ENCODE assay signal across 16 cellular contexts in the genomic region with DNA sequence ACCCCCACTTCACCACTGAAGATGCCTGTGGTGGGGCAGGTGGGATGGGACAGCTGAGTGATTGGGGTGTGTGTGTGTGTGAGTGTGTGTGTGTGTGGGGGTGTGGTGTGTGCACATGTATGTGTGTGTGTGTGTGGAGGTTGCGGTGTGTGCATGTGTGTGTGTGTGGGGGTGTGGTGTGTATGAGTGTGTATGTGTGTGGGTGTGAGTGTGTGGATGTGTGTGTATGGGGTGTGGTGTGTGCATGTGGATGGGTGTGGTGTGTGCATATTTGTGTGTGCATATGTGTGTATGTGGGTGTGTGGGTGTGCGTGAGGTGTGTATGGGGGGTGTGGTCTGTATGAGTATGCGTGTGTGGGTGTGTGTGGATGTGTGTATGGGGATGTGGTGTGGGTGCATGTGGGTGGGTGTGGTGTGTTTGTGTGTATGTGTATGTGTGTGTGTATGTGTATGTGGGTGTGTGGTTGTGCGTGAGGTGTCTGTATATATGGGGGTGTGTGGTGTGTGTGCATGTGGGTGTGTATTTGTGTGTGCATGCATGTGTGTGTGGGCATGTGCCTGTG.
A peak's percentile ranks its signal among the peaks of the same experiment; 100 is the strongest.
DNase-seq lines count a peak whose midpoint lies in the region; ATAC-seq and TF ChIP-seq lines count a peak whose summit lies in the region.
"Had no signal": no experiment of that assay in that cellular context is flagged by ENCODE, and none has a peak within 500 bp of the region (broad histone marks: within the 10 kb centered on the region; RNA-seq: fewer than 3 reads in every experiment).

No MANE protein-coding gene starts in this region.

- H3K4me1 ChIP-seq in IMR-90 (ENCODE audit: control insufficient read depth, insufficient read depth, low read length) (peaks cover 28% of the 10 kb centered on the region), psoas muscle (peaks cover 20% of the 10 kb centered on the region), endodermal cell (ENCODE audit: control insufficient read depth, insufficient read depth, low read length) (peaks cover 13% of the 10 kb centered on the region)

- H3K9ac ChIP-seq in IMR-90 (ENCODE audit: low read depth, low read length) = no peak overlapping the region
- no peak overlapping the region for H3K9ac ChIP-seq in endodermal cell (ENCODE audit: extremely low read depth, low read length, poor library complexity, severe bottlenecking)
- H3K9ac ChIP-seq: GM23248 had no signal

- H3K4ac ChIP-seq in IMR-90 (ENCODE audit: low read depth, low read length) = no peak overlapping the region

- H2AK9ac ChIP-seq in IMR-90 (replicated peaks; ENCODE audit: low read depth, low read length, poor library complexity) = no peak overlapping the region

- no peak overlapping the region for H3K14ac ChIP-seq in IMR-90 (replicated peaks; ENCODE audit: low read depth, low read length)

- H3K36me3 ChIP-seq in IMR-90 (ENCODE audit: control insufficient read depth, insufficient read depth, low read length) (no peaks in the 10 kb centered on the region), psoas muscle (ENCODE audit: insufficient read depth in 1 of 2, low read depth in 1 of 2) (peaks cover 0 to 83% of the 10 kb centered on the region in 2 donors), endodermal cell (ENCODE audit: control insufficient read depth, insufficient read depth, low read length) (no peaks in the 10 kb centered on the region)
- H3K36me3 ChIP-seq: SJSA1 had no signal

- TF ChIP-seq CTCF in IMR-90 (conservative IDR thresholded peaks at IDR 0.05; ENCODE audit: low read depth, low read length) (no peak), chondrocyte (IDR thresholded peaks at IDR 0.05) (no peak), psoas muscle (IDR thresholded peaks at IDR 0.05) (no peak), endodermal cell (conservative IDR thresholded peaks at IDR 0.05) (no peak)

- H3K27ac Mint-ChIP-seq in activated CD4-positive, alpha-beta T cell treated with anti-CD3 and anti-CD28 coated beads, Interleukin-2, amount 10 ng/mL, durations not matched to agents 24 days and 14 days = peak overlapping the region; percentile 13
- no peak overlapping the region for H3K27ac Mint-ChIP-seq in chondrocyte (ENCODE audit: unreplicated experiment)
- no peak overlapping the region for H3K27ac Mint-ChIP-seq in activated naive CD4-positive, alpha-beta T cell treated with anti-CD3 and anti-CD28 coated beads for 36 hours
- H3K27ac Mint-ChIP-seq in endodermal cell = no peak overlapping the region

- no peak overlapping the region for H3K4me3 Mint-ChIP-seq in activated CD4-positive, alpha-beta T cell treated with anti-CD3 and anti-CD28 coated beads, Interleukin-2, amount 10 ng/mL, durations not matched to agents 24 days and 14 days
- no peak overlapping the region for H3K4me3 Mint-ChIP-seq in chondrocyte (ENCODE audit: unreplicated experiment)
- no peak overlapping the region for H3K4me3 Mint-ChIP-seq in activated naive CD4-positive, alpha-beta T cell treated with anti-CD3 and anti-CD28 coated beads for 36 hours
- no peak overlapping the region for H3K4me3 Mint-ChIP-seq in endodermal cell

- 100% methylated on average over 3 of the region's 4 CpGs; no CpG with 5 or more reads in 1 of the 2 experiments for WGBS in IMR-90 (ENCODE audit: extremely low coverage in 2 of 2, insufficient read length in 1 of 2), 2 experiments
- WGBS in psoas muscle, 3 donors = 94 to 98% (median 96%) methylated on average over 4 of the region's 4 CpGs
- 80 to 92% methylated on average over 1 to 4 of the region's 4 CpGs for WGBS in endodermal cell (ENCODE audit: insufficient coverage in 1 of 2, insufficient read length in 1 of 2), 2 experiments

- dilution Hi-C loops in IMR-90 (cut with HindIII; ENCODE audit: low sequenced_read_pairs, unreplicated experiment) = no loop called here

- no peak overlapping the region for H2AK5ac ChIP-seq in IMR-90 (ENCODE audit: low read depth, low read length)

- H3K4me3 ChIP-seq in IMR-90 (ENCODE audit: insufficient read depth, low read depth, low read length) (no peak overlapping the region), psoas muscle (no peak overlapping the region), endodermal cell (ENCODE audit: low read length) (no peak overlapping the region)
- H3K4me3 ChIP-seq: GM23248, SJSA1 had no signal

- in situ Hi-C loops in IMR-90 (cut with MboI; ENCODE audit: low sequenced_read_pairs) = loop anchor here (10.0 kb wide), 1 partner anchor 231 kb away; no protein-coding TSS in a partner anchor

- no peaks in the 10 kb centered on the region for H3K9me3 Mint-ChIP-seq in activated CD4-positive, alpha-beta T cell treated with anti-CD3 and anti-CD28 coated beads, Interleukin-2, amount 10 ng/mL, durations not matched to agents 24 days and 14 days
- no peaks in the 10 kb centered on the region for H3K9me3 Mint-ChIP-seq in chondrocyte (ENCODE audit: low read depth)
- H3K9me3 Mint-ChIP-seq in activated naive CD4-positive, alpha-beta T cell treated with anti-CD3 and anti-CD28 coated beads for 36 hours = no peaks in the 10 kb centered on the region
- no peaks in the 10 kb centered on the region for H3K9me3 Mint-ChIP-seq in endodermal cell

- 0 out of 2 replicates have a peak, but pooled peaks cover 6% of the 10 kb centered on the region for H4K20me1 ChIP-seq in IMR-90 (ENCODE audit: insufficient read depth, low read length)

- ATAC-seq in IMR-90 (ENCODE audit: low read depth) = no peak
- ATAC-seq in psoas muscle = peak in 3 of 4 donors; percentile 2 to 4 (median 3)
- ATAC-seq in HG03139 (IDR thresholded peaks at IDR 0.05; ENCODE audit: unreplicated experiment) = no peak

- no peak overlapping the region for H2AFZ ChIP-seq in IMR-90 (replicated peaks; ENCODE audit: low read length, poor library complexity)
- H2AFZ ChIP-seq: GM23248 had no signal

- H4K5ac ChIP-seq in IMR-90 (ENCODE audit: low read depth, low read length) = no peak overlapping the region

- no peak overlapping the region for H3K18ac ChIP-seq in IMR-90 (ENCODE audit: low read depth, low read length)

- no peaks in the 10 kb centered on the region for H3K9me3 ChIP-seq in IMR-90 (ENCODE audit: control insufficient read depth, insufficient read depth, low read length)
- no peaks in the 10 kb centered on the region for H3K9me3 ChIP-seq in psoas muscle
- no peaks in the 10 kb centered on the region for H3K9me3 ChIP-seq in endodermal cell (ENCODE audit: control insufficient read depth, low read length)
- H3K9me3 ChIP-seq: Caco-2, SJSA1 had no signal

- H2BK5ac ChIP-seq in IMR-90 (ENCODE audit: low read depth, low read length, poor library complexity, severe bottlenecking) = peak overlapping the region; percentile 39

- CTCF ChIA-PET in IMR-90 (lab: Yijun Ruan, JAX) = interaction anchor here (1.1 to 1.5 kb wide), 4 partner anchors 21 to 95 kb away, joined by 3 to 9 read pairs (median 6); no protein-coding TSS in a partner anchor
- CTCF ChIA-PET in activated naive CD4-positive, alpha-beta T cell treated with anti-CD3 and anti-CD28 coated beads for 36 hours (lab: Charles Lee) = interaction anchor here (0.5 to 5.3 kb wide), 11 partner anchors 9 to 247 kb away, joined by 3 to 67 read pairs (median 5); no protein-coding TSS in a partner anchor

- TF ChIP-seq RAD21 in IMR-90 (IDR thresholded peaks at IDR 0.05; ENCODE audit: low read length) = no peak

- H3K36me3 Mint-ChIP-seq in activated CD4-positive, alpha-beta T cell treated with anti-CD3 and anti-CD28 coated beads, Interleukin-2, amount 10 ng/mL, durations not matched to agents 24 days and 14 days (ENCODE audit: low read depth) = no peaks in the 10 kb centered on the region
- H3K36me3 Mint-ChIP-seq in chondrocyte (ENCODE audit: low read depth) = peaks cover 2% of the 10 kb centered on the region
- H3K36me3 Mint-ChIP-seq in activated naive CD4-positive, alpha-beta T cell treated with anti-CD3 and anti-CD28 coated beads for 36 hours (ENCODE audit: low read depth) = no peaks in the 10 kb centered on the region
- H3K36me3 Mint-ChIP-seq in endodermal cell (ENCODE audit: low read depth) = no peaks in the 10 kb centered on the region

- peaks cover 3% of the 10 kb centered on the region; the same call in 1 of the 2 replicates for H3K9me1 ChIP-seq in IMR-90 (ENCODE audit: insufficient read depth, low read length)

- no peak overlapping the region for H4K91ac ChIP-seq in IMR-90 (ENCODE audit: insufficient read depth, low read depth, low read length)

- no TSS peak for BruUV-seq in IMR-90 (replicated peaks; lab: Mats Ljungman, UMichigan)

- peaks cover 11% of the 10 kb centered on the region for H3K27me3 Mint-ChIP-seq in activated CD4-positive, alpha-beta T cell treated with anti-CD3 and anti-CD28 coated beads, Interleukin-2, amount 10 ng/mL, durations not matched to agents 24 days and 14 days
- no peaks in the 10 kb centered on the region for H3K27me3 Mint-ChIP-seq in chondrocyte (ENCODE audit: low read depth)
- no peaks in the 10 kb centered on the region for H3K27me3 Mint-ChIP-seq in activated naive CD4-positive, alpha-beta T cell treated with anti-CD3 and anti-CD28 coated beads for 36 hours (ENCODE audit: low read depth)
- H3K27me3 Mint-ChIP-seq in endodermal cell (ENCODE audit: insufficient read depth) = peaks cover 31% of the 10 kb centered on the region

- H3K27ac ChIP-seq in IMR-90 (ENCODE audit: insufficient read depth, low read length) (no peak overlapping the region), psoas muscle (no peak overlapping the region), endodermal cell (ENCODE audit: low read depth, low read length) (no peak overlapping the region)
- H3K27ac ChIP-seq: 22Rv1, GM23248, SJSA1 had no signal

- no peak for DNase-seq in activated CD4-positive, alpha-beta T cell treated with anti-CD3 and anti-CD28 coated beads, Interleukin-2, amount 10 ng/mL, durations not matched to agents 24 days and 14 days
- DNase-seq in activated CD4-positive, alpha-beta T cell treated with anti-CD3 and anti-CD28 coated beads, Interleukin-2, amount 50 U/mL, for 48 hours = no peak
- no peak for DNase-seq in IMR-90
- peak; percentile 50 for DNase-seq in chondrocyte (ENCODE audit: low spot score)
- no peak for DNase-seq in psoas muscle
- no peak for DNase-seq in activated naive CD4-positive, alpha-beta T cell treated with anti-CD3 and anti-CD28 coated beads for 36 hours
- no peak for DNase-seq in endodermal cell
- DNase-seq: Caco-2, GM23248, NCI-H1436, NCI-H1930, NCI-H345, NCI-H524 treated with DMSO at 0.1 percent for 48 hours had no signal

- peaks cover 18% of the 10 kb centered on the region for H3K27me3 ChIP-seq in IMR-90 (ENCODE audit: control insufficient read depth, insufficient read depth, low read length)
- no peaks in the 10 kb centered on the region for H3K27me3 ChIP-seq in psoas muscle (ENCODE audit: insufficient read depth in 3 of 3, low read length in 2 of 3)
- no peaks in the 10 kb centered on the region for H3K27me3 ChIP-seq in endodermal cell (ENCODE audit: control insufficient read depth, insufficient read depth, low read length, poor library complexity, severe bottlenecking)
- H3K27me3 ChIP-seq: SJSA1 had no signal

- no peak overlapping the region for H4K8ac ChIP-seq in IMR-90 (ENCODE audit: low read depth in 2 of 2, low read length in 2 of 2)

- H3K79me1 ChIP-seq in IMR-90 (ENCODE audit: low read depth in 1 of 2, low read length in 2 of 2) = no peaks in the 10 kb centered on the region

- no peak overlapping the region for H2BK120ac ChIP-seq in IMR-90 (ENCODE audit: low read depth, low read length)

- no peak overlapping the region for H3K56ac ChIP-seq in IMR-90 (ENCODE audit: extremely low read depth, insufficient read depth, low read length)

- POLR2A ChIA-PET in IMR-90 (lab: Charles Lee; ENCODE audit: unreplicated experiment) = no interaction called here

- H2BK20ac ChIP-seq in IMR-90 (ENCODE audit: low read depth, low read length) = no peak overlapping the region

- H3K23ac ChIP-seq in IMR-90 (ENCODE audit: low read depth, low read length) = no peak overlapping the region; the same call in 1 of the 2 replicates

- no peak for TF ChIP-seq POLR2A in IMR-90 (IDR thresholded peaks at IDR 0.05; ENCODE audit: low read depth, low read length)

- H2BK15ac ChIP-seq in IMR-90 (ENCODE audit: low read depth, low read length) = no peak overlapping the region

- H3K4me1 Mint-ChIP-seq in activated CD4-positive, alpha-beta T cell treated with anti-CD3 and anti-CD28 coated beads, Interleukin-2, amount 10 ng/mL, durations not matched to agents 24 days and 14 days = peaks cover 33% of the 10 kb centered on the region
- peaks cover 40% of the 10 kb centered on the region for H3K4me1 Mint-ChIP-seq in chondrocyte (ENCODE audit: low read depth)
- H3K4me1 Mint-ChIP-seq in activated naive CD4-positive, alpha-beta T cell treated with anti-CD3 and anti-CD28 coated beads for 36 hours (ENCODE audit: low read depth) = peaks cover 7% of the 10 kb centered on the region
- peaks cover 22% of the 10 kb centered on the region for H3K4me1 Mint-ChIP-seq in endodermal cell

- no peak overlapping the region for H3K4me2 ChIP-seq in IMR-90 (ENCODE audit: low read depth, low read length)

- intact Hi-C loops in activated CD4-positive, alpha-beta T cell treated with anti-CD3 and anti-CD28 coated beads, Interleukin-2, amount 10 ng/mL, durations not matched to agents 24 days and 14 days (cut with micrococcal nuclease) = loop anchor here (10.0 kb wide), 1 partner anchor 421 kb away; no protein-coding TSS in a partner anchor
- intact Hi-C loops in IMR-90 (cut with micrococcal nuclease) (no loop called here), psoas muscle (cut with DNase I) (loop anchor here in 1 of 2 donors (2.0 kb wide), 1 partner anchor 93 kb away; no protein-coding TSS in a partner anchor)
- intact Hi-C loops in activated naive CD4-positive, alpha-beta T cell treated with anti-CD3 and anti-CD28 coated beads for 36 hours (cut with micrococcal nuclease) = no loop called here

Comparison
In these comparisons a context has a peak if more than half of its experiments do, and no peak if none do; other contexts are left out.
1. ATAC-seq: peak in psoas muscle (3 of 4); none in IMR-90 (single experiment) and HG03139 (single experiment).